In genomic region chr15:41115652-41116115, GRCh38 we compare ENCODE assay signal across 8 cellular contexts. TPM values are rescaled to one million over a fixed set of nuclear protein-coding genes. Genes with fewer than 3 reads are reported as not detected.
DNase-seq lines count a peak whose midpoint lies in the region; ATAC-seq lines count a peak whose summit lies in the region.

No MANE protein-coding gene starts in this region.

- H3K9me3 Mint-ChIP-seq in stimulated activated effector memory CD8-positive, alpha-beta T cell treated with anti-CD3 and anti-CD28 coated beads, Interleukin-12 subunit alpha, Interleukin-12 subunit beta, amount 100 ng/mL, for 72 hours = no peaks in the 10 kb centered on the region

- H3K27ac Mint-ChIP-seq in stimulated activated effector memory CD8-positive, alpha-beta T cell treated with anti-CD3 and anti-CD28 coated beads, Interleukin-12 subunit alpha, Interleukin-12 subunit beta, amount 100 ng/mL, for 72 hours = peak overlapping the region; percentile 100

- H3K4me3 Mint-ChIP-seq in stimulated activated effector memory CD8-positive, alpha-beta T cell treated with anti-CD3 and anti-CD28 coated beads, Interleukin-12 subunit alpha, Interleukin-12 subunit beta, amount 100 ng/mL, for 72 hours = peak overlapping the region; percentile 95

- H3K4me1 Mint-ChIP-seq in stimulated activated effector memory CD8-positive, alpha-beta T cell treated with anti-CD3 and anti-CD28 coated beads, Interleukin-12 subunit alpha, Interleukin-12 subunit beta, amount 100 ng/mL, for 72 hours = peaks cover 23% of the 10 kb centered on the region

- peak; percentile 38 for DNase-seq in NCI-H345 (lab: John Stamatoyannopoulos, UW)
- no peak for DNase-seq in NCI-H345 treated with DMSO at 0.1 percent for 48 hours (lab: John Stamatoyannopoulos, UW; ENCODE audit: unreplicated experiment)
- DNase-seq in NOMO-1 (lab: John Stamatoyannopoulos, UW; ENCODE audit: unreplicated experiment in 2 of 2) = peak; percentile 59 to 74
- DNase-seq in activated CD8-positive, alpha-beta memory T cell treated with anti-CD3 and anti-CD28 coated beads, Interleukin-2, amount 50 U/mL, for 48 hours = peak; percentile 87
- DNase-seq in epithelial cell of prostate (ENCODE audit: low read depth, low spot score) = no peak
- peak; percentile 62 for DNase-seq in myocyte (ENCODE audit: low read depth)
- peak; percentile 51 to 85 for DNase-seq in stimulated activated effector memory CD8-positive, alpha-beta T cell treated with anti-CD3 and anti-CD28 coated beads, Interleukin-12 subunit alpha, Interleukin-12 subunit beta, amount 100 ng/mL, for 72 hours (ENCODE audit: low spot score in 2 of 2)

- peaks cover 42% of the 10 kb centered on the region for H3K36me3 Mint-ChIP-seq in stimulated activated effector memory CD8-positive, alpha-beta T cell treated with anti-CD3 and anti-CD28 coated beads, Interleukin-12 subunit alpha, Interleukin-12 subunit beta, amount 100 ng/mL, for 72 hours

- peak; percentile 44 for ATAC-seq in HG02938 (IDR thresholded peaks at IDR 0.05; ENCODE audit: unreplicated experiment)
- peak; percentile 74 for ATAC-seq in stimulated activated effector memory CD8-positive, alpha-beta T cell treated with anti-CD3 and anti-CD28 coated beads, Interleukin-12 subunit alpha, Interleukin-12 subunit beta, amount 100 ng/mL, for 72 hours

- peak overlapping the region; percentile 96 for H3K27ac ChIP-seq in epithelial cell of prostate

RNA-seq across cellular contexts. Expression of gene INO80, which starts 0.4 kb away (rescaled TPM):
- total RNA-seq in myocyte = 14.0 and 14.8 TPM in 2 replicates
- polyA plus RNA-seq in myocyte (2012) = 11.9 TPM

Comparison
In these comparisons a context has a peak if more than half of its experiments do, and no peak if none do; other contexts are left out.
1. DNase-seq: peak in NCI-H345 (single experiment), NOMO-1 (2 of 2), activated CD8-positive, alpha-beta memory T cell treated with anti-CD3 and anti-CD28 coated beads, Interleukin-2, amount 50 U/mL, for 48 hours (single experiment), myocyte (single experiment) and stimulated activated effector memory CD8-positive, alpha-beta T cell treated with anti-CD3 and anti-CD28 coated beads, Interleukin-12 subunit alpha, Interleukin-12 subunit beta, amount 100 ng/mL, for 72 hours (2 of 2); none in NCI-H345 treated with DMSO at 0.1 percent for 48 hours (single experiment) and epithelial cell of prostate (single experiment).